ENCODE assay signal across 25 cellular contexts in the genomic region with DNA sequence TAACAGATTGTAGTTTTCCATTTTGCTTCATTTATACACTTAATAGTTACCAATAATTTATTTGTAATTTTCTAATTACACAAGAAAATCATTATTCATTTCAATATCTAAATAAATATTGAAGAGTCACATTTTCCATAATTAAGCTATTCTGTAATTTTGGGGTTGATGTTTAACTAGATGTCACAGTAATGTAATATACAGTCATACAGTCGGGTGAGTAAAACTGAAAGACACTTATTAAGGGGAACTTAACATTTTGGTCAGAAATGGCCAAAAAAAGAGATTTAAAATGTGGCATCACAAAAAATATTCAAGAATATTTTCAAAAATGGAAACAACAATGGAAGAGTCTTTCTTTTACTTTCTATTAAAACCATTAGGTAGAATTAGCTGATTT.
"Had no signal": no experiment of that assay in that cellular context is flagged by ENCODE, and none has a peak within 500 bp of the region (broad histone marks: within the 10 kb centered on the region; RNA-seq: fewer than 3 reads in every experiment).

No MANE protein-coding gene starts in this region.

- FAIRE-seq: HepG2 had no signal

- H3K9ac ChIP-seq: SK-N-SH had no signal

- H3K4me1 Mint-ChIP-seq: T-cell had no signal

- H3K27me3 Mint-ChIP-seq: T-cell had no signal

- H3K4me3 Mint-ChIP-seq: T-cell; T-helper 1 cell treated with Interleukin-12 subunit alpha and Interleukin-12 subunit beta and Interleukin-4 antibody, amounts not matched to agents 30 μg/mL and 1 μg/mL, for 36 hours had no signal

- DNase-seq: IMR-90, Karpas-422, KG1, MG63, NCI-H1092, NCI-H1105 treated with DMSO at 0.1 percent for 48 hours, NCI-H1417 treated with DMSO at 0.1 percent for 48 hours, NCI-H146, NCI-H1694 treated with DMSO at 0.1 percent for 48 hours, NCI-H1930, NCI-H2081, NCI-H2107, NCI-H2227 treated with DMSO at 0.1 percent for 48 hours, NCI-H524, NCI-H69, NCI-H774, PC-3, SHP77, SK-N-SH, SW 1271, T-cell had no signal

- ATAC-seq: HepG2, Panc1, PC-3, T-cell had no signal

- H3K9me3 ChIP-seq: MG63, SK-N-SH had no signal

- H3K27me3 ChIP-seq: MG63 had no signal

- H3K27ac ChIP-seq: RWPE1 had no signal

- H3K36me3 Mint-ChIP-seq: T-cell had no signal

- H3K4me2 ChIP-seq: SK-N-SH had no signal

- H3K9me3 Mint-ChIP-seq: T-helper 1 cell treated with Interleukin-12 subunit alpha and Interleukin-12 subunit beta and Interleukin-4 antibody, amounts not matched to agents 30 μg/mL and 1 μg/mL, for 36 hours had no signal

- H3K36me3 ChIP-seq: MG63 had no signal

- H3K4me3 ChIP-seq: MG63 had no signal

- H3K27ac Mint-ChIP-seq: T-cell; T-helper 1 cell treated with Interleukin-12 subunit alpha and Interleukin-12 subunit beta and Interleukin-4 antibody, amounts not matched to agents 30 μg/mL and 1 μg/mL, for 36 hours had no signal
